Comparison of ENCODE assay signal across 19 cellular contexts in genomic region chr5:82661462-82661861, GRCh38.
DNase-seq lines count a peak whose midpoint lies in the region; ATAC-seq, FAIRE-seq and TF ChIP-seq lines count a peak whose summit lies in the region.
"Had no signal": no experiment of that assay in that cellular context is flagged by ENCODE, and none has a peak within 500 bp of the region (broad histone marks: within the 10 kb centered on the region; RNA-seq: fewer than 3 reads in every experiment).

No MANE protein-coding gene starts in this region.

- WGBS in lung, 2 donors: 60 to 79% methylated on average over 2 of the region's 2 CpGs

- H3K27me3 ChIP-seq in adipocyte (replicated peaks; ENCODE audit: control insufficient read depth, insufficient read depth, low read length): no peaks in the 10 kb centered on the region
- no peaks in the 10 kb centered on the region for H3K27me3 ChIP-seq in lung (ENCODE audit: control insufficient read depth, insufficient read depth)
- no peaks in the 10 kb centered on the region for H3K27me3 ChIP-seq in upper lobe of right lung
- H3K27me3 ChIP-seq: BLaER1 treated with 17β-estradiol and CSF1 and Interleukin-3, amounts not matched to agents 10 nM and 100 nM had no signal

- TF ChIP-seq CTCF in fibroblast of villous mesenchyme (IDR thresholded peaks at IDR 0.05; ENCODE audit: insufficient read depth, low read depth, low read length) (no peak), lung (IDR thresholded peaks at IDR 0.05; ENCODE audit: control extremely low read depth, extremely low read depth) (no peak), upper lobe of right lung (IDR thresholded peaks at IDR 0.05) (no peak), D721Med (IDR thresholded peaks at IDR 0.05; ENCODE audit: insufficient read depth, missing control alignments) (no peak)

- intact Hi-C loops in upper lobe of right lung (cut with DNase I): no loop called here

- H3K9ac ChIP-seq in adipocyte (ENCODE audit: low read length): peak overlapping the region; percentile 35
- H3K9ac ChIP-seq: BLaER1 treated with 17β-estradiol and CSF1 and Interleukin-3, amounts not matched to agents 10 nM and 100 nM had no signal

- H3K4me3 ChIP-seq in adipocyte (ENCODE audit: low read length) (no peak overlapping the region), fibroblast of villous mesenchyme (ENCODE audit: low read depth, low read length) (no peak overlapping the region), lung (no peak overlapping the region), upper lobe of right lung (no peak overlapping the region)
- H3K4me3 ChIP-seq: BLaER1 treated with 17β-estradiol and CSF1 and Interleukin-3, amounts not matched to agents 10 nM and 100 nM; GM12878; GM23338 had no signal

- H3K4me1 ChIP-seq in adipocyte (ENCODE audit: control insufficient read depth, insufficient read depth, low read length): peaks cover 27% of the 10 kb centered on the region
- peaks cover 2 to 5% of the 10 kb centered on the region in 2 donors for H3K4me1 ChIP-seq in lung (ENCODE audit: control insufficient read depth in 2 of 2, insufficient read depth in 2 of 2, low read length in 2 of 2)
- H3K4me1 ChIP-seq in upper lobe of right lung: no peaks in the 10 kb centered on the region

- no peak for DNase-seq in adipocyte (ENCODE audit: low read depth)
- peak; percentile 12 for DNase-seq in fibroblast of villous mesenchyme (ENCODE audit: low read depth)
- no peak for DNase-seq in lung (ENCODE audit: low spot score)
- no peak for DNase-seq in upper lobe of right lung
- DNase-seq in D721Med (ENCODE audit: insufficient read length, low spot score): no peak
- no peak for DNase-seq in T-helper 2 cell
- DNase-seq: Calu3; CD8-positive, alpha-beta T cell; DMS 273 treated with DMSO at 0.1 percent for 48 hours; DMS53; DND-41; EL; H7 had no signal

- FAIRE-seq in D721Med (lab: Jason Lieb, UNC): no peak
- FAIRE-seq: GM12878, GM19239, HepG2 had no signal

- no peaks in the 10 kb centered on the region for H3K36me3 ChIP-seq in adipocyte (ENCODE audit: control insufficient read depth, insufficient read depth, low read length, severe bottlenecking)
- H3K36me3 ChIP-seq in lung (ENCODE audit: control insufficient read depth in 2 of 2, insufficient read depth in 2 of 2, low read length in 2 of 2): no peaks in the 10 kb centered on the region
- H3K36me3 ChIP-seq in upper lobe of right lung: no peaks in the 10 kb centered on the region
- H3K36me3 ChIP-seq: BLaER1 treated with 17β-estradiol and CSF1 and Interleukin-3, amounts not matched to agents 10 nM and 100 nM had no signal

- H3K9me3 ChIP-seq in adipocyte (ENCODE audit: control insufficient read depth, low read length): no peaks in the 10 kb centered on the region
- no peaks in the 10 kb centered on the region for H3K9me3 ChIP-seq in lung (ENCODE audit: control insufficient read depth in 2 of 2, insufficient read depth in 1 of 2, low read length in 1 of 2)
- H3K9me3 ChIP-seq in upper lobe of right lung: no peaks in the 10 kb centered on the region
- H3K9me3 ChIP-seq: BLaER1 treated with 17β-estradiol and CSF1 and Interleukin-3, amounts not matched to agents 10 nM and 100 nM had no signal

- ATAC-seq in lung (ENCODE audit: insufficient read depth, low FRiP score): peak; percentile 30
- peak; percentile 84 for ATAC-seq in upper lobe of right lung
- ATAC-seq in GM19328 (IDR thresholded peaks at IDR 0.05; ENCODE audit: unreplicated experiment): no peak
- ATAC-seq: CD8-positive, alpha-beta T cell; GM12878; HepG2 had no signal

- H3K27ac ChIP-seq in lung (ENCODE audit: low read depth in 1 of 2, low read length in 1 of 2) (no peak overlapping the region), upper lobe of right lung (no peak overlapping the region)
- H3K27ac ChIP-seq: BLaER1 treated with 17β-estradiol and CSF1 and Interleukin-3, amounts not matched to agents 10 nM and 100 nM had no signal
